Comparison of ENCODE assay signal across 1 cellular context in the genomic region with DNA sequence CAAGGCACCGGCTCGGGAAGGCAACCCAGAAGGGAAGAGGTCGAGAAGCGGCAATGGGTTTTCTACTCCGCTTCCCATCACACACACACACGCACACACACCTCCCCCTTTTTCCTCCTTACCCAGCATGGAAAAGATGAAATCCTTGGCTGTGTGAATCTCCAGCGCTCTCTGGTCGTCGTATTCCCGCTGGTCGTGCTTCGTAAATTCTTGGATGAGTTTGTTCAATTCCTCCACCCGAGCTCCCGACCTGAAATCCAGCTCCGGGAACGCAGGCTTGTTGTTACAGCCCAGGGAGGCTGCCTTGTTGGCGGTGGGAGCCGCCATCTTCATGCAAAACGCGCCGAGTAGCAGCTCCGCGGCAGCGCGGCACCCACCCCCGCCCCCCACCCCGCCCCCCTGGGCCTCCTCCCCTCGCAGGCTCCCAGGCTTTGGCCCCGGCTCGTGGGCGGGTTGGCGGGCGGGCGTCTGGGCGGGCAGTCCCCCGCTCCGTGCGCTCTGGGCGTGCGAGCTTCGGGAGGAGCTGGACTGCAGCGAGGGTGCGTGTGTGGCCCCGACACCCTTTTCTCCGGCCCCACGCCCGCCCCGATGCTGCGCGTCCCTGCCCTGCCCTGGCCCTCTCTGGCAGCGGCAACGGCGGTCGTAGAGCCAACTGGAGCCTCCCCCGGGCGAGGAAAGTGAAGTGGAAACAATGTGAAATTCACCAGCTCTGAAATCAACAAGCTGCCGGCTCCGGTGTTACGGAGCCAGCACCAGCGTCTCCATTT.
TF ChIP-seq lines count a peak whose summit lies in the region.

MB21D2 (minus strand) TSS at position 349 of the 767 bp plus-strand sequence; CDS start at position 333, 16 bp downstream.

TF ChIP-seq in GM12878, 131 proteins besides CTCF, POLR2A, EP300 and RAD21 (continued from another document and continues in another):
- TF ChIP-seq, protein P1, sequence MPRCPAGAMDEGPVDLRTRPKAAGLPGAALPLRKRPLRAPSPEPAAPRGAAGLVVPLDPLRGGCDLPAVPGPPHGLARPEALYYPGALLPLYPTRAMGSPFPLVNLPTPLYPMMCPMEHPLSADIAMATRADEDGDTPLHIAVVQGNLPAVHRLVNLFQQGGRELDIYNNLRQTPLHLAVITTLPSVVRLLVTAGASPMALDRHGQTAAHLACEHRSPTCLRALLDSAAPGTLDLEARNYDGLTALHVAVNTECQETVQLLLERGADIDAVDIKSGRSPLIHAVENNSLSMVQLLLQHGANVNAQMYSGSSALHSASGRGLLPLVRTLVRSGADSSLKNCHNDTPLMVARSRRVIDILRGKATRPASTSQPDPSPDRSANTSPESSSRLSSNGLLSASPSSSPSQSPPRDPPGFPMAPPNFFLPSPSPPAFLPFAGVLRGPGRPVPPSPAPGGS (IDR thresholded peaks at IDR 0.05; ENCODE audit: borderline replicate concordance, insufficient read depth, low read depth, low read length, poor library complexity, severe bottlenecking), result peak; percentile 14
- TF ChIP-seq CBFB (IDR thresholded peaks at IDR 0.05; ENCODE audit: low read depth) (no peak), TAF1 (IDR thresholded peaks at IDR 0.05; ENCODE audit: borderline replicate concordance, low read depth, low read length) (0 out of 2 replicates have a peak, but pooled peaks have one; percentile 60), EGR1 (IDR thresholded peaks at IDR 0.05; ENCODE audit: borderline replicate concordance in 1 of 2, low read depth in 2 of 2, low read length in 2 of 2) (peak in 1 of 2 experiments; percentile 91; a peak in 2 of 3 replicates), NRF1 (conservative IDR thresholded peaks at IDR 0.05; ENCODE audit: low read depth, low read length) (no peak), PML (IDR thresholded peaks at IDR 0.05; ENCODE audit: low read length) (peak; percentile 18), CREM (IDR thresholded peaks at IDR 0.05; ENCODE audit: low read depth) (peak; percentile 18; the same call in 1 of the 2 replicates), MEF2A (IDR thresholded peaks at IDR 0.05; ENCODE audit: insufficient read depth, low read depth, low read length) (no peak), SUPT20H (IDR thresholded peaks at IDR 0.05; ENCODE audit: borderline replicate concordance, control insufficient read depth, low read depth, low read length) (no peak), ZNF622 (IDR thresholded peaks at IDR 0.05) (no peak), CEBPB (IDR thresholded peaks at IDR 0.05; ENCODE audit: borderline replicate concordance in 1 of 2, low read depth in 2 of 2, low read length in 2 of 2) (no peak), BMI1 (IDR thresholded peaks at IDR 0.05; ENCODE audit: borderline replicate concordance) (no peak), FOS (IDR thresholded peaks at IDR 0.05; ENCODE audit: borderline replicate concordance, extremely low read depth, insufficient read length) (no peak), PAX5 (IDR thresholded peaks at IDR 0.05; ENCODE audit: borderline replicate concordance, low read depth, low read length) (0 out of 2 replicates have a peak, but pooled peaks have one; percentile 31), SRF (IDR thresholded peaks at IDR 0.05; ENCODE audit: low read depth in 2 of 2, low read length in 2 of 2) (no peak), BHLHE40 (IDR thresholded peaks at IDR 0.05; ENCODE audit: borderline replicate concordance in 1 of 2, low read depth in 2 of 2, low read length in 1 of 2) (peak; percentile 3 to 68; a peak in 2 of 4 replicates), POLR2AphosphoS5 (IDR thresholded peaks at IDR 0.05; ENCODE audit: low read length) (peak; percentile 40; the same call in 1 of the 2 replicates), RUNX3 (IDR thresholded peaks at IDR 0.05; ENCODE audit: low read length) (peak; percentile 29), RBBP5 (conservative IDR thresholded peaks at IDR 0.05) (no peak), POLR2AphosphoS2 (IDR thresholded peaks at IDR 0.05; ENCODE audit: low read depth, low read length) (no peak; the same call in 1 of the 2 replicates), NR2C1 (IDR thresholded peaks at IDR 0.05) (no peak), SMC3 (IDR thresholded peaks at IDR 0.05; ENCODE audit: borderline replicate concordance, low read length) (peak; percentile 15; the same call in 1 of the 2 replicates), CHD1 (IDR thresholded peaks at IDR 0.05; ENCODE audit: low read depth, low read length) (no peak), NR2F1 (conservative IDR thresholded peaks at IDR 0.05) (peak; percentile 39; the same call in 1 of the 2 replicates), IKZF1 (conservative IDR thresholded peaks at IDR 0.05) (peak; percentile 74), MEF2B (IDR thresholded peaks at IDR 0.05; ENCODE audit: partially characterized antibody, poor library complexity, severe bottlenecking) (no peak), ZBTB4 (CRISPR knock-in tag; IDR thresholded peaks at IDR 0.05) (no peak), NKRF (conservative IDR thresholded peaks at IDR 0.05) (peak; percentile 61), ZNF207 (IDR thresholded peaks at IDR 0.05; ENCODE audit: borderline replicate concordance) (peak; percentile 42; the same call in 1 of the 2 replicates), GATAD2B (conservative IDR thresholded peaks at IDR 0.05; ENCODE audit: low read depth) (peak; percentile 51; the same call in 1 of the 2 replicates), ZNF384 (IDR thresholded peaks at IDR 0.05; ENCODE audit: borderline replicate concordance, low read depth, low read length) (no peak), TARDBP (IDR thresholded peaks at IDR 0.05; ENCODE audit: borderline replicate concordance) (no peak), MAX (IDR thresholded peaks at IDR 0.05; ENCODE audit: low read depth, low read length) (no peak), STAT1 (conservative IDR thresholded peaks at IDR 0.05) (0 out of 2 replicates have a peak, but pooled peaks have one; percentile 37), CBX5 (IDR thresholded peaks at IDR 0.05; ENCODE audit: low read depth) (no peak; the same call in 1 of the 2 replicates), BACH1 (IDR thresholded peaks at IDR 0.05; ENCODE audit: borderline replicate concordance) (peak; percentile 76; the same call in 1 of the 2 replicates), BCL11A (IDR thresholded peaks at IDR 0.05; ENCODE audit: low read depth, low read length) (no peak), RFX5 (IDR thresholded peaks at IDR 0.05; ENCODE audit: low read depth, low read length) (peak; percentile 34; the same call in 1 of the 2 replicates), PAX8 (IDR thresholded peaks at IDR 0.05) (no peak), MYC (IDR thresholded peaks at IDR 0.05; ENCODE audit: insufficient read depth, insufficient read length, insufficient replicate concordance, low read length, severe bottlenecking) (no peak), YY1 (IDR thresholded peaks at IDR 0.05; ENCODE audit: low read depth, low read length) (peak; percentile 92), FOXK2 (IDR thresholded peaks at IDR 0.05) (no peak), HDGF (IDR thresholded peaks at IDR 0.05) (no peak)
- TF ChIP-seq, protein P2, sequence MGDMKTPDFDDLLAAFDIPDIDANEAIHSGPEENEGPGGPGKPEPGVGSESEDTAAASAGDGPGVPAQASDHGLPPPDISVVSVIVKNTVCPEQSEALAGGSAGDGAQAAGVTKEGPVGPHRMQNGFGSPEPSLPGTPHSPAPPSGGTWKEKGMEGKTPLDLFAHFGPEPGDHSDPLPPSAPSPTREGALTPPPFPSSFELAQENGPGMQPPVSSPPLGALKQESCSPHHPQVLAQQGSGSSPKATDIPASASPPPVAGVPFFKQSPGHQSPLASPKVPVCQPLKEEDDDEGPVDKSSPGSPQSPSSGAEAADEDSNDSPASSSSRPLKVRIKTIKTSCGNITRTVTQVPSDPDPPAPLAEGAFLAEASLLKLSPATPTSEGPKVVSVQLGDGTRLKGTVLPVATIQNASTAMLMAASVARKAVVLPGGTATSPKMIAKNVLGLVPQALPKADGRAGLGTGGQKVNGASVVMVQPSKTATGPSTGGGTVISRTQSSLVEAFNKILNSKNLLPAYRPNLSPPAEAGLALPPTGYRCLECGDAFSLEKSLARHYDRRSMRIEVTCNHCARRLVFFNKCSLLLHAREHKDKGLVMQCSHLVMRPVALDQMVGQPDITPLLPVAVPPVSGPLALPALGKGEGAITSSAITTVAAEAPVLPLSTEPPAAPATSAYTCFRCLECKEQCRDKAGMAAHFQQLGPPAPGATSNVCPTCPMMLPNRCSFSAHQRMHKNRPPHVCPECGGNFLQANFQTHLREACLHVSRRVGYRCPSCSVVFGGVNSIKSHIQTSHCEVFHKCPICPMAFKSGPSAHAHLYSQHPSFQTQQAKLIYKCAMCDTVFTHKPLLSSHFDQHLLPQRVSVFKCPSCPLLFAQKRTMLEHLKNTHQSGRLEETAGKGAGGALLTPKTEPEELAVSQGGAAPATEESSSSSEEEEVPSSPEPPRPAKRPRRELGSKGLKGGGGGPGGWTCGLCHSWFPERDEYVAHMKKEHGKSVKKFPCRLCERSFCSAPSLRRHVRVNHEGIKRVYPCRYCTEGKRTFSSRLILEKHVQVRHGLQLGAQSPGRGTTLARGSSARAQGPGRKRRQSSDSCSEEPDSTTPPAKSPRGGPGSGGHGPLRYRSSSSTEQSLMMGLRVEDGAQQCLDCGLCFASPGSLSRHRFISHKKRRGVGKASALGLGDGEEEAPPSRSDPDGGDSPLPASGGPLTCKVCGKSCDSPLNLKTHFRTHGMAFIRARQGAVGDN (IDR thresholded peaks at IDR 0.05), result peak; percentile 78
- TF ChIP-seq, protein P3, sequence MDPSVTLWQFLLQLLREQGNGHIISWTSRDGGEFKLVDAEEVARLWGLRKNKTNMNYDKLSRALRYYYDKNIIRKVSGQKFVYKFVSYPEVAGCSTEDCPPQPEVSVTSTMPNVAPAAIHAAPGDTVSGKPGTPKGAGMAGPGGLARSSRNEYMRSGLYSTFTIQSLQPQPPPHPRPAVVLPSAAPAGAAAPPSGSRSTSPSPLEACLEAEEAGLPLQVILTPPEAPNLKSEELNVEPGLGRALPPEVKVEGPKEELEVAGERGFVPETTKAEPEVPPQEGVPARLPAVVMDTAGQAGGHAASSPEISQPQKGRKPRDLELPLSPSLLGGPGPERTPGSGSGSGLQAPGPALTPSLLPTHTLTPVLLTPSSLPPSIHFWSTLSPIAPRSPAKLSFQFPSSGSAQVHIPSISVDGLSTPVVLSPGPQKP (IDR thresholded peaks at IDR 0.05; ENCODE audit: low read depth, low read length), result 0 out of 2 replicates have a peak, but pooled peaks have one; percentile 18
- TF ChIP-seq, protein P4, sequence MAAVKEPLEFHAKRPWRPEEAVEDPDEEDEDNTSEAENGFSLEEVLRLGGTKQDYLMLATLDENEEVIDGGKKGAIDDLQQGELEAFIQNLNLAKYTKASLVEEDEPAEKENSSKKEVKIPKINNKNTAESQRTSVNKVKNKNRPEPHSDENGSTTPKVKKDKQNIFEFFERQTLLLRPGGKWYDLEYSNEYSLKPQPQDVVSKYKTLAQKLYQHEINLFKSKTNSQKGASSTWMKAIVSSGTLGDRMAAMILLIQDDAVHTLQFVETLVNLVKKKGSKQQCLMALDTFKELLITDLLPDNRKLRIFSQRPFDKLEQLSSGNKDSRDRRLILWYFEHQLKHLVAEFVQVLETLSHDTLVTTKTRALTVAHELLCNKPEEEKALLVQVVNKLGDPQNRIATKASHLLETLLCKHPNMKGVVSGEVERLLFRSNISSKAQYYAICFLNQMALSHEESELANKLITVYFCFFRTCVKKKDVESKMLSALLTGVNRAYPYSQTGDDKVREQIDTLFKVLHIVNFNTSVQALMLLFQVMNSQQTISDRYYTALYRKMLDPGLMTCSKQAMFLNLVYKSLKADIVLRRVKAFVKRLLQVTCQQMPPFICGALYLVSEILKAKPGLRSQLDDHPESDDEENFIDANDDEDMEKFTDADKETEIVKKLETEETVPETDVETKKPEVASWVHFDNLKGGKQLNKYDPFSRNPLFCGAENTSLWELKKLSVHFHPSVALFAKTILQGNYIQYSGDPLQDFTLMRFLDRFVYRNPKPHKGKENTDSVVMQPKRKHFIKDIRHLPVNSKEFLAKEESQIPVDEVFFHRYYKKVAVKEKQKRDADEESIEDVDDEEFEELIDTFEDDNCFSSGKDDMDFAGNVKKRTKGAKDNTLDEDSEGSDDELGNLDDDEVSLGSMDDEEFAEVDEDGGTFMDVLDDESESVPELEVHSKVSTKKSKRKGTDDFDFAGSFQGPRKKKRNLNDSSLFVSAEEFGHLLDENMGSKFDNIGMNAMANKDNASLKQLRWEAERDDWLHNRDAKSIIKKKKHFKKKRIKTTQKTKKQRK (IDR thresholded peaks at IDR 0.05; ENCODE audit: low read depth, low read length), result no peak
